Comparison of ENCODE assay signal across 1 cellular context in the genomic region with DNA sequence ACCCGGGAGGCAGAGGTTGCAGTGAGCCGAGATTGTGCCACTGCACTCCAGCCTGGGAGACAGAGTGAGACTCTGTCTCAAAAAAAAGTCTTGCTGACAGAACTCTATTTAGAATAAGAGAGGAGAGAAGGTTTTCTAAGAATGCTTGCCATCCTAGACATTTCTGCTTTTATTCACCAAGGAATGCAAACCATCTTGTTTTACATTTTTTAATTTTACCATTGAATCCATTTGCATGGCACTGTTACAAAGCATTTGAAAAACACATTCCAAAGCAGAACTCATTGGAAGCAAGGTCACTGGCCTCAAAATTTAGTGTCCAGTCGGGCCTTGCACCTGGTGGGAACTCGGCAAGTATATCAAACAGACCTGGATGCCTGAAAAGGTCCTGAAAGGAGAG.
TF ChIP-seq lines count a peak whose summit lies in the region.

No MANE protein-coding gene starts in this region.

TF ChIP-seq in IMR-90, 13 proteins besides CTCF, POLR2A, EP300 and RAD21:
- TF ChIP-seq SMC3 (IDR thresholded peaks at IDR 0.05; ENCODE audit: low read depth, low read length): no peak
- TF ChIP-seq MXI1 (IDR thresholded peaks at IDR 0.05; ENCODE audit: borderline replicate concordance, low read depth, low read length): no peak
- TF ChIP-seq, protein P1, sequence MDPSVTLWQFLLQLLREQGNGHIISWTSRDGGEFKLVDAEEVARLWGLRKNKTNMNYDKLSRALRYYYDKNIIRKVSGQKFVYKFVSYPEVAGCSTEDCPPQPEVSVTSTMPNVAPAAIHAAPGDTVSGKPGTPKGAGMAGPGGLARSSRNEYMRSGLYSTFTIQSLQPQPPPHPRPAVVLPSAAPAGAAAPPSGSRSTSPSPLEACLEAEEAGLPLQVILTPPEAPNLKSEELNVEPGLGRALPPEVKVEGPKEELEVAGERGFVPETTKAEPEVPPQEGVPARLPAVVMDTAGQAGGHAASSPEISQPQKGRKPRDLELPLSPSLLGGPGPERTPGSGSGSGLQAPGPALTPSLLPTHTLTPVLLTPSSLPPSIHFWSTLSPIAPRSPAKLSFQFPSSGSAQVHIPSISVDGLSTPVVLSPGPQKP (IDR thresholded peaks at IDR 0.05; ENCODE audit: borderline replicate concordance, low read depth, low read length): no peak
- TF ChIP-seq NFE2L2 (IDR thresholded peaks at IDR 0.05; ENCODE audit: low read depth, low read length): no peak
- TF ChIP-seq, protein P2, sequence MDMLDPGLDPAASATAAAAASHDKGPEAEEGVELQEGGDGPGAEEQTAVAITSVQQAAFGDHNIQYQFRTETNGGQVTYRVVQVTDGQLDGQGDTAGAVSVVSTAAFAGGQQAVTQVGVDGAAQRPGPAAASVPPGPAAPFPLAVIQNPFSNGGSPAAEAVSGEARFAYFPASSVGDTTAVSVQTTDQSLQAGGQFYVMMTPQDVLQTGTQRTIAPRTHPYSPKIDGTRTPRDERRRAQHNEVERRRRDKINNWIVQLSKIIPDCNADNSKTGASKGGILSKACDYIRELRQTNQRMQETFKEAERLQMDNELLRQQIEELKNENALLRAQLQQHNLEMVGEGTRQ (IDR thresholded peaks at IDR 0.05; ENCODE audit: low read depth, low read length): no peak
- no peak for TF ChIP-seq BHLHE40 (IDR thresholded peaks at IDR 0.05; ENCODE audit: low read depth, low read length)
- TF ChIP-seq MAZ (IDR thresholded peaks at IDR 0.05; ENCODE audit: borderline replicate concordance, low read depth, low read length): no peak
- no peak for TF ChIP-seq CHD1 (IDR thresholded peaks at IDR 0.05; ENCODE audit: low read depth, low read length)
- no peak for TF ChIP-seq RFX5 (IDR thresholded peaks at IDR 0.05; ENCODE audit: low read depth, low read length)
- TF ChIP-seq MAFK (IDR thresholded peaks at IDR 0.05; ENCODE audit: low read depth, low read length): no peak
